3 cellular contexts compared by ENCODE assay signal in genomic region chr22:38716827-38717226, GRCh38.
TF ChIP-seq lines count a peak whose summit lies in the region.

No MANE protein-coding gene starts in this region.

TF ChIP-seq in GM12891, 5 proteins besides CTCF, POLR2A, EP300 and RAD21:
- TF ChIP-seq PAX5 (IDR thresholded peaks at IDR 0.05; ENCODE audit: insufficient read depth, low read length, severe bottlenecking) (no peak), SPI1 (IDR thresholded peaks at IDR 0.05; ENCODE audit: low read depth, low read length) (no peak), POU2F2 (IDR thresholded peaks at IDR 0.05; ENCODE audit: low read depth, low read length) (no peak), TAF1 (IDR thresholded peaks at IDR 0.05; ENCODE audit: low read depth, low read length) (no peak), POLR2AphosphoS5 (IDR thresholded peaks at IDR 0.05; ENCODE audit: low read depth, low read length) (no peak)

TF ChIP-seq in HEK293, 187 proteins besides CTCF, POLR2A, EP300 and RAD21:
- TF ChIP-seq PRDM6 (tag by site-specific recombination; IDR thresholded peaks at IDR 0.05) (no peak), ZNF354C (tag by site-specific recombination; IDR thresholded peaks at IDR 0.05; ENCODE audit: borderline replicate concordance, low read depth) (no peak), ZNF18 (tag by site-specific recombination; IDR thresholded peaks at IDR 0.05) (no peak), ZNF830 (tag by site-specific recombination; IDR thresholded peaks at IDR 0.05; ENCODE audit: low read depth) (no peak), SCRT2 (tag by site-specific recombination; IDR thresholded peaks at IDR 0.05) (no peak), ZNF404 (tag by site-specific recombination; IDR thresholded peaks at IDR 0.05) (no peak), ZNF677 (tag by site-specific recombination; IDR thresholded peaks at IDR 0.05) (no peak), ZNF416 (tag by site-specific recombination; IDR thresholded peaks at IDR 0.05) (no peak)

TF ChIP-seq in K562, 482 proteins besides CTCF, POLR2A, EP300 and RAD21:
- peak; percentile 30; the same call in 1 of the 2 replicates for TF ChIP-seq NFE2 (IDR thresholded peaks at IDR 0.05; ENCODE audit: low read depth)
- TF ChIP-seq, protein P1, sequence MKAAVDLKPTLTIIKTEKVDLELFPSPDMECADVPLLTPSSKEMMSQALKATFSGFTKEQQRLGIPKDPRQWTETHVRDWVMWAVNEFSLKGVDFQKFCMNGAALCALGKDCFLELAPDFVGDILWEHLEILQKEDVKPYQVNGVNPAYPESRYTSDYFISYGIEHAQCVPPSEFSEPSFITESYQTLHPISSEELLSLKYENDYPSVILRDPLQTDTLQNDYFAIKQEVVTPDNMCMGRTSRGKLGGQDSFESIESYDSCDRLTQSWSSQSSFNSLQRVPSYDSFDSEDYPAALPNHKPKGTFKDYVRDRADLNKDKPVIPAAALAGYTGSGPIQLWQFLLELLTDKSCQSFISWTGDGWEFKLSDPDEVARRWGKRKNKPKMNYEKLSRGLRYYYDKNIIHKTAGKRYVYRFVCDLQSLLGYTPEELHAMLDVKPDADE (conservative IDR thresholded peaks at IDR 0.05; ENCODE audit: control insufficient read depth, low read depth, low read length), result no peak
